ENCODE assay signal across 24 cellular contexts in genomic region chr6:108643184-108643583, GRCh38.
DNase-seq lines count a peak whose midpoint lies in the region; ATAC-seq and TF ChIP-seq lines count a peak whose summit lies in the region.
"Had no signal": no experiment of that assay in that cellular context is flagged by ENCODE, and none has a peak within 500 bp of the region (broad histone marks: within the 10 kb centered on the region; RNA-seq: fewer than 3 reads in every experiment).

No MANE protein-coding gene starts in this region.

- TF ChIP-seq CTCF in MCF 10A (IDR thresholded peaks at IDR 0.05; ENCODE audit: unreplicated experiment) = no peak
- TF ChIP-seq CTCF in mammary epithelial cell (conservative IDR thresholded peaks at IDR 0.05 in 1 of 2, IDR thresholded peaks at IDR 0.05 in 1 of 2; ENCODE audit: extremely low read depth in 1 of 2, insufficient read depth in 1 of 2, low read depth in 1 of 2, low read length in 2 of 2) = no peak
- no peak for TF ChIP-seq CTCF in progenitor cell of endocrine pancreas (IDR thresholded peaks at IDR 0.05; ENCODE audit: unreplicated experiment)

- no peak overlapping the region for H3K4me3 Mint-ChIP-seq in MCF 10A (ENCODE audit: unreplicated experiment)
- H3K4me3 Mint-ChIP-seq in progenitor cell of endocrine pancreas (ENCODE audit: low read depth) = no peak overlapping the region
- H3K4me3 Mint-ChIP-seq: CD8-positive, alpha-beta T cell had no signal

- POLR2A ChIA-PET in MCF 10A (lab: Yijun Ruan, JAX) = interaction anchor here (1.4 to 1.5 kb wide), 2 partner anchors 8 to 22 kb away, joined by 3 read pairs; no protein-coding TSS in a partner anchor

- H3K9me3 ChIP-seq in mammary epithelial cell (replicated peaks; ENCODE audit: insufficient read depth, low read length) = no peaks in the 10 kb centered on the region
- H3K9me3 ChIP-seq: MG63, Peyer's patch had no signal

- H3K9me3 Mint-ChIP-seq in MCF 10A (ENCODE audit: unreplicated experiment) (no peaks in the 10 kb centered on the region), progenitor cell of endocrine pancreas (ENCODE audit: low read depth) (no peaks in the 10 kb centered on the region)
- H3K9me3 Mint-ChIP-seq: CD8-positive, alpha-beta T cell had no signal

- H3K27me3 ChIP-seq in mammary epithelial cell (ENCODE audit: insufficient read depth, low read length) = no peaks in the 10 kb centered on the region
- H3K27me3 ChIP-seq: MG63, Peyer's patch had no signal

- dilution Hi-C loops in mammary epithelial cell (cut with HindIII; ENCODE audit: low sequenced_read_pairs) = no loop called here

- H3K4me1 Mint-ChIP-seq in MCF 10A (ENCODE audit: insufficient read depth, unreplicated experiment) = peaks cover 49% of the 10 kb centered on the region
- peaks cover 27% of the 10 kb centered on the region for H3K4me1 Mint-ChIP-seq in progenitor cell of endocrine pancreas (ENCODE audit: low read depth)

- WGBS in mammary epithelial cell (ENCODE audit: low coverage, missing lambda C conversion rate) = 100% methylated on average over 1 of the region's 1 CpG

- intact Hi-C loops in MCF 10A (cut with micrococcal nuclease) = no loop called here
- intact Hi-C loops in mammary epithelial cell (cut with micrococcal nuclease) = no loop called here

- H3K4me2 ChIP-seq in mammary epithelial cell (ENCODE audit: insufficient read depth, low read depth, low read length) = no peak overlapping the region

- in situ Hi-C loops in mammary epithelial cell (cut with MboI; ENCODE audit: low sequenced_read_pairs in 2 of 2) = no loop called here

- H3K4me3 ChIP-seq in mammary epithelial cell (replicated peaks in 1 of 3; ENCODE audit: insufficient read depth in 1 of 3, low read depth in 2 of 3, low read length in 3 of 3) = no peak overlapping the region
- H3K4me3 ChIP-seq: MG63, Peyer's patch had no signal

- no peak overlapping the region for H3K9ac ChIP-seq in mammary epithelial cell (ENCODE audit: insufficient read depth, low read length)

- H3K4me1 ChIP-seq in mammary epithelial cell (ENCODE audit: insufficient read depth, low read length) = peaks cover 4% of the 10 kb centered on the region
- H3K4me1 ChIP-seq: Peyer's patch had no signal

- H3K36me3 ChIP-seq in mammary epithelial cell (ENCODE audit: insufficient read depth, low read length) = no peaks in the 10 kb centered on the region

- no peak overlapping the region for H2AFZ ChIP-seq in mammary epithelial cell (ENCODE audit: low read depth, low read length)

- no peaks in the 10 kb centered on the region for H3K27me3 Mint-ChIP-seq in MCF 10A (ENCODE audit: insufficient read depth, unreplicated experiment)
- H3K27me3 Mint-ChIP-seq in progenitor cell of endocrine pancreas = no peaks in the 10 kb centered on the region

- no peak overlapping the region for H3K27ac ChIP-seq in mammary epithelial cell (ENCODE audit: insufficient read depth, low read depth, low read length)
- H3K27ac ChIP-seq: Peyer's patch had no signal

- H3K36me3 Mint-ChIP-seq in MCF 10A (ENCODE audit: insufficient read depth, unreplicated experiment) (peaks cover 83% of the 10 kb centered on the region), progenitor cell of endocrine pancreas (ENCODE audit: insufficient read depth) (peaks cover 4% of the 10 kb centered on the region)

- DNase-seq in MCF 10A (ENCODE audit: unreplicated experiment) = no peak
- DNase-seq in mammary epithelial cell = no peak
- DNase-seq in left lobe of liver (ENCODE audit: low spot score) = no peak
- DNase-seq in progenitor cell of endocrine pancreas (ENCODE audit: low spot score, unreplicated experiment) = no peak
- no peak for DNase-seq in SKM-1 treated with dmso at 0.1 percent for 144 hours (lab: John Stamatoyannopoulos, UW; ENCODE audit: unreplicated experiment)
- DNase-seq in NCI-H1105 treated with DMSO at 0.1 percent for 48 hours (lab: John Stamatoyannopoulos, UW) = no peak
- DNase-seq: AML-193; C1 segment of cervical spinal cord; Calu3; CD8-positive, alpha-beta T cell; DMS153; EL; Karpas-422; MG63; NCI-H1048; NCI-H1436; NCI-H187 treated with DMSO at 0.1 percent for 48 hours; NCI-H2107; NCI-H226; NCI-H510A treated with DMSO at 0.1 percent for 48 hours; NCI-H748 treated with DMSO at 0.1 percent for 48 hours; Peyer's patch had no signal

- no peaks in the 10 kb centered on the region for H4K20me1 ChIP-seq in mammary epithelial cell (ENCODE audit: insufficient read depth, low read length)

- H3K79me2 ChIP-seq in mammary epithelial cell (ENCODE audit: insufficient read depth, low read length) = peaks cover 94% of the 10 kb centered on the region

- H3K27ac Mint-ChIP-seq in MCF 10A (ENCODE audit: low read depth, unreplicated experiment) (peak overlapping the region; percentile 23), progenitor cell of endocrine pancreas (peak overlapping the region; percentile 46)
- H3K27ac Mint-ChIP-seq: CD8-positive, alpha-beta T cell had no signal

- CTCF ChIA-PET in MCF 10A (lab: Yijun Ruan, JAX) = no interaction called here
- CTCF ChIA-PET in mammary epithelial cell (lab: Charles Lee; ENCODE audit: low non-redundant PET) = no interaction called here

- ATAC-seq in left lobe of liver (peak; percentile 11), GM18519 (IDR thresholded peaks at IDR 0.05; ENCODE audit: low FRiP score, unreplicated experiment) (no peak)
- ATAC-seq: CD8-positive, alpha-beta T cell; SK-N-SH treated with all-trans-retinoic acid at 6 μM for 48 hours had no signal

- BruUV-seq in MCF 10A (replicated peaks; lab: Mats Ljungman, UMichigan) = no TSS peak
- no TSS peak for BruUV-seq in mammary epithelial cell (replicated peaks; lab: Mats Ljungman, UMichigan)
